Comparison of ENCODE assay signal across 15 cellular contexts in genomic region chr14:81991998-81992397, GRCh38.
DNase-seq lines count a peak whose midpoint lies in the region; ATAC-seq, FAIRE-seq and TF ChIP-seq lines count a peak whose summit lies in the region.
"Had no signal": no experiment of that assay in that cellular context is flagged by ENCODE, and none has a peak within 500 bp of the region (broad histone marks: within the 10 kb centered on the region; RNA-seq: fewer than 3 reads in every experiment).

No MANE protein-coding gene starts in this region.

- H3K4me3 ChIP-seq in GM06990 (replicated peaks; ENCODE audit: low read depth, low read length), result no peak overlapping the region
- H3K4me3 ChIP-seq in RWPE2 (ENCODE audit: severe bottlenecking), result no peak overlapping the region
- H3K4me3 ChIP-seq: coronary artery had no signal

- no peak overlapping the region for H3K27ac ChIP-seq in RWPE2 (ENCODE audit: poor library complexity, severe bottlenecking)
- H3K27ac ChIP-seq: coronary artery, parathyroid adenoma had no signal

- no peaks in the 10 kb centered on the region for H3K4me1 ChIP-seq in RWPE2 (ENCODE audit: insufficient read depth, poor library complexity, severe bottlenecking)
- H3K4me1 ChIP-seq: parathyroid adenoma had no signal

- peaks cover 2% of the 10 kb centered on the region for H3K9me3 ChIP-seq in RWPE2 (ENCODE audit: severe bottlenecking)

- H3K36me3 ChIP-seq in GM06990 (ENCODE audit: control insufficient read depth, insufficient read depth, low read length) (no peaks in the 10 kb centered on the region), RWPE2 (ENCODE audit: low read depth) (no peaks in the 10 kb centered on the region)

- TF ChIP-seq CTCF in GM06990 (IDR thresholded peaks at IDR 0.05; ENCODE audit: insufficient read depth, low read length, poor library complexity, severe bottlenecking) (peak; percentile 16), GM20000 (IDR thresholded peaks at IDR 0.05; ENCODE audit: extremely low read depth, missing control alignments) (peak; percentile 21), RWPE2 (IDR thresholded peaks at IDR 0.05; ENCODE audit: poor library complexity, severe bottlenecking) (peak; percentile 28)

- no peak for FAIRE-seq in urothelium cell line (lab: Jason Lieb, UNC)

- ATAC-seq in RWPE2 (ENCODE audit: low read depth), result no peak
- peak; percentile 66 for ATAC-seq in left lobe of liver
- ATAC-seq in GM18517 (IDR thresholded peaks at IDR 0.05; ENCODE audit: unreplicated experiment), result no peak

- DNase-seq in GM06990 (ENCODE audit: extremely low read depth, insufficient read length) (no peak), GM20000 (ENCODE audit: low spot score) (no peak), RWPE2 (ENCODE audit: low spot score) (no peak), left lobe of liver (ENCODE audit: low spot score) (no peak), NCI-H2171 (lab: John Stamatoyannopoulos, UW) (no peak), urothelium cell line (ENCODE audit: low spot score) (no peak)
- DNase-seq: activated CD4-positive, CD25-positive, alpha-beta regulatory T cell; activated effector memory CD4-positive, alpha-beta T cell treated with Interleukin-2 at 50 U/mL for 16 hours; mammary epithelial cell; NCI-H1105; stimulated activated CD4-positive, alpha-beta T cell treated with anti-CD3 and anti-CD28 coated beads, Interleukin-4, amount 100 ng/mL, for 4 hours; substantia nigra had no signal

- H3K27me3 ChIP-seq in GM06990 (replicated peaks; ENCODE audit: control insufficient read depth, insufficient read depth, low read length) (no peaks in the 10 kb centered on the region), RWPE2 (ENCODE audit: insufficient read depth, poor library complexity, severe bottlenecking) (no peaks in the 10 kb centered on the region)
